7 cellular contexts compared by ENCODE assay signal in the genomic region with DNA sequence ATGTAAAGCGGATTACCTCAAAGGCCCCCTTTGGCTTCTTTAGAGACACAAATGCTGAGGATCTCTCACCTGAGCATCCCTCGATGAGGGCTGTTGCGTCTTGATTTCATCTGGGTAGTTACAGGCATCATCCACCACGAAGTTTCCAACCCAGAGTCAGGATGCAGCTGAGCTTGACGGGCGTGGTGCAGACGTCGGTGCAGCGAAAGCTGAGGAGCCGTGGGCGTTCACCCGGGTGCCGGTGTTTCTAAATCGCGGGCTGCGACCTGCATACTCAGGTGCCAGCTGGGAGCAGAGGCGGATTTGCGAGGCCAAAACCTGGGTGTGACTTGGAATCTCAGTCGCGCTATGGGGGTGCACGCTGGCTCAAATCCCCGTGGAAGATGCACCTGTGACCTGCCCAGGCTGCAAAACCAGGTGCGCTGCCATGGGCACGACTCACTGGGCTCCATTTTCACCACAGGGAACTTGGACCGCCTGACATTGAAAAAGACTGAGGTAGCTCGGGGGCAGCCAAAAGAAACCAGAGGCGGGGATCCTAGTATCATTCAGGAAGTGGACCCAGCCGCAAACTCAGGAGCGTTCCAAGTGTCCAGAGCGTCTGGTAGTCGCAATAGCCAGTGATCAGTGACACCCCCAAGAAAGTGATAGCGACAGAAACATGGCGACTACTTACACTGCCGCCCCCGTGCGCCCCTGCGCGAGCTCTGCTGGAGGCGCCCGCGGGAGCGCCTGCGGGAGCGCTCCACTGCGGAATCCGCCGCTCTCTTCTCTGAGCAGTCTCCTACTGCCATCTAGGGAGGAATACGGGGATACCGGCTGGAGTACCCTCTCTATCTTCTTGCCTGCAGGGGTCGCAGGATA.
A peak's percentile ranks its signal among the peaks of the same experiment; 100 is the strongest.
DNase-seq lines count a peak whose midpoint lies in the region; ATAC-seq and TF ChIP-seq lines count a peak whose summit lies in the region.

No MANE protein-coding gene starts in this region.

- DNase-seq in GM10266 (ENCODE audit: extremely low spot score) (peak; percentile 48), NCI-H1092 (lab: John Stamatoyannopoulos, UW) (peak; percentile 79), SIG-M5 (lab: John Stamatoyannopoulos, UW) (peak; percentile 21), cardiac fibroblast (ENCODE audit: low read depth in 2 of 2) (peak; percentile 87 to 88), iris pigment epithelial cell (ENCODE audit: low read depth) (peak; percentile 79)
- peak; percentile 29 to 49 for DNase-seq in stimulated activated CD4-positive, alpha-beta T cell treated with anti-CD3 and anti-CD28 coated beads, Interleukin-2, amount 100 ng/mL, for 24 hours

- H3K4me3 ChIP-seq in cardiac fibroblast (replicated peaks in 1 of 2; ENCODE audit: low read depth in 2 of 2, low read length in 2 of 2): peak overlapping the region; percentile 16 to 26

- ATAC-seq in HG02981 (IDR thresholded peaks at IDR 0.05; ENCODE audit: unreplicated experiment): no peak

- TF ChIP-seq CTCF in GM10266 (IDR thresholded peaks at IDR 0.05; ENCODE audit: control insufficient read depth, insufficient read depth, low read depth, missing control alignments): peak; percentile 42
- TF ChIP-seq CTCF in cardiac fibroblast (IDR thresholded peaks at IDR 0.05; ENCODE audit: low read depth, low read length): peak; percentile 99

Comparison
In these comparisons a context has a peak if more than half of its experiments do, and no peak if none do; other contexts are left out.
1. DNase-seq: peak in every context shown above with its lines; median percentile 88 in cardiac fibroblast; 79 in NCI-H1092; 79 in iris pigment epithelial cell; 48 in GM10266; 39 in stimulated activated CD4-positive, alpha-beta T cell treated with anti-CD3 and anti-CD28 coated beads, Interleukin-2, amount 100 ng/mL, for 24 hours; 21 in SIG-M5.